In genomic region chr20:39269031-39269461, GRCh38 we compare ENCODE assay signal across 9 cellular contexts.
DNase-seq lines count a peak whose midpoint lies in the region; ATAC-seq and TF ChIP-seq lines count a peak whose summit lies in the region.
"Had no signal": no experiment of that assay in that cellular context is flagged by ENCODE, and none has a peak within 500 bp of the region (broad histone marks: within the 10 kb centered on the region; RNA-seq: fewer than 3 reads in every experiment).

No MANE protein-coding gene starts in this region.

- intact Hi-C loops in activated CD4-positive, alpha-beta memory T cell treated with anti-CD3 and anti-CD28 coated beads for 36 hours (cut with micrococcal nuclease): loop anchor here (10.0 kb wide), 2 partner anchors 606 to 1416 kb away; partner anchors contain the start of gene MAFB

- H3K27ac Mint-ChIP-seq in activated CD4-positive, alpha-beta memory T cell treated with anti-CD3 and anti-CD28 coated beads for 36 hours: no peak overlapping the region

- CTCF ChIA-PET in activated CD4-positive, alpha-beta memory T cell treated with anti-CD3 and anti-CD28 coated beads for 36 hours (lab: Charles Lee): interaction anchor here (0.6 to 6.4 kb wide), 8 partner anchors 8 to 1694 kb away, joined by 3 to 49 read pairs (median 6); no protein-coding TSS in a partner anchor

- no peak overlapping the region for H3K4me3 ChIP-seq in fibroblast of mammary gland (ENCODE audit: control insufficient read depth, low read depth, low read length)
- H3K4me3 ChIP-seq: SJSA1 had no signal

- H3K27me3 Mint-ChIP-seq in activated CD4-positive, alpha-beta memory T cell treated with anti-CD3 and anti-CD28 coated beads for 36 hours: no peaks in the 10 kb centered on the region

- POLR2A ChIA-PET in activated CD4-positive, alpha-beta memory T cell treated with anti-CD3 and anti-CD28 coated beads for 36 hours (lab: Charles Lee): no interaction called here

- TF ChIP-seq CTCF in LNCAP (IDR thresholded peaks at IDR 0.05) (peak; percentile 94), fibroblast of mammary gland (conservative IDR thresholded peaks at IDR 0.05; ENCODE audit: control insufficient read depth, insufficient read depth, low read depth, low read length) (peak; percentile 79), omental fat pad (IDR thresholded peaks at IDR 0.05) (peak in 1 of 3 donors; percentile 39)

- DNase-seq in Caki2 (ENCODE audit: low read depth) (peak; percentile 17), fibroblast of mammary gland (ENCODE audit: low read depth) (peak; percentile 14), omental fat pad (ENCODE audit: low spot score) (peak; percentile 30), cortex of kidney (lab: John Stamatoyannopoulos, UW) (no peak)
- DNase-seq in activated CD4-positive, alpha-beta memory T cell treated with anti-CD3 and anti-CD28 coated beads for 36 hours: peak; percentile 59

- in situ Hi-C loops in Caki2 (cut with HindIII; ENCODE audit: low pct_unique_long_range_greater_than_20kb, low sequenced_read_pairs): no loop called here

- no peak overlapping the region for H3K4me3 Mint-ChIP-seq in activated CD4-positive, alpha-beta memory T cell treated with anti-CD3 and anti-CD28 coated beads for 36 hours

- no peaks in the 10 kb centered on the region for H3K4me1 Mint-ChIP-seq in activated CD4-positive, alpha-beta memory T cell treated with anti-CD3 and anti-CD28 coated beads for 36 hours (ENCODE audit: low read depth)

- H3K36me3 Mint-ChIP-seq in activated CD4-positive, alpha-beta memory T cell treated with anti-CD3 and anti-CD28 coated beads for 36 hours: no peaks in the 10 kb centered on the region

- peak; percentile 84 for ATAC-seq in GM19372 (IDR thresholded peaks at IDR 0.05; ENCODE audit: low read depth, unreplicated experiment)
- peak; percentile 49 for ATAC-seq in omental fat pad (ENCODE audit: low FRiP score)
- ATAC-seq in HG02571 (IDR thresholded peaks at IDR 0.05; ENCODE audit: unreplicated experiment): no peak

- H3K9me3 Mint-ChIP-seq in activated CD4-positive, alpha-beta memory T cell treated with anti-CD3 and anti-CD28 coated beads for 36 hours: no peaks in the 10 kb centered on the region
